13 cellular contexts compared by ENCODE assay signal in genomic region chr5:17732351-17732923, GRCh38.
"Had no signal": no experiment of that assay in that cellular context is flagged by ENCODE, and none has a peak within 500 bp of the region (broad histone marks: within the 10 kb centered on the region; RNA-seq: fewer than 3 reads in every experiment).

No MANE protein-coding gene starts in this region.

- H3K27ac ChIP-seq: body of pancreas, sigmoid colon, suprapubic skin had no signal

- H3K9me3 ChIP-seq: body of pancreas, sigmoid colon, suprapubic skin had no signal

- H3K4me3 ChIP-seq: body of pancreas, sigmoid colon, suprapubic skin had no signal

- DNase-seq: activated CD4-positive, alpha-beta T cell treated with anti-CD3 and anti-CD28 coated beads, Interleukin-2, amount 50 U/mL, for 4 hours; activated CD8-positive, alpha-beta memory T cell treated with anti-CD3 and anti-CD28 coated beads, Interleukin-2, amount 10 ng/mL, durations not matched to agents 7 days and 5 days; activated effector memory CD4-positive, alpha-beta T cell treated with Interleukin-2 at 50 U/mL for 16 hours; activated T-cell treated with anti-CD3 and anti-CD28 coated beads, Interleukin-2, amount 50 U/mL, for 24 hours; amniotic stem cell; body of pancreas; immature natural killer cell; left colon; sigmoid colon; stimulated activated naive CD4-positive, alpha-beta T cell treated with Interleukin-2 at 50 U/mL for 16 hours had no signal

- H3K36me3 ChIP-seq: sigmoid colon, suprapubic skin had no signal

- ATAC-seq: activated CD4-positive, CD25-positive, alpha-beta regulatory T cell treated with anti-CD3 and anti-CD28 coated beads, Interleukin-2, amount 50 U/mL, for 24 hours; activated CD8-positive, alpha-beta memory T cell treated with anti-CD3 and anti-CD28 coated beads, Interleukin-2, amount 10 ng/mL, durations not matched to agents 7 days and 5 days; body of pancreas; left colon; natural killer cell treated with Interleukin-12 subunit alpha and Interleukin-12 subunit beta and Interleukin-15 and Interleukin-18, amount 100 ng/mL, for 72 hours had no signal

- H3K4me1 ChIP-seq: body of pancreas, sigmoid colon, suprapubic skin had no signal

- H3K27me3 ChIP-seq: sigmoid colon, suprapubic skin had no signal
